10 cellular contexts compared by ENCODE assay signal in the genomic region with DNA sequence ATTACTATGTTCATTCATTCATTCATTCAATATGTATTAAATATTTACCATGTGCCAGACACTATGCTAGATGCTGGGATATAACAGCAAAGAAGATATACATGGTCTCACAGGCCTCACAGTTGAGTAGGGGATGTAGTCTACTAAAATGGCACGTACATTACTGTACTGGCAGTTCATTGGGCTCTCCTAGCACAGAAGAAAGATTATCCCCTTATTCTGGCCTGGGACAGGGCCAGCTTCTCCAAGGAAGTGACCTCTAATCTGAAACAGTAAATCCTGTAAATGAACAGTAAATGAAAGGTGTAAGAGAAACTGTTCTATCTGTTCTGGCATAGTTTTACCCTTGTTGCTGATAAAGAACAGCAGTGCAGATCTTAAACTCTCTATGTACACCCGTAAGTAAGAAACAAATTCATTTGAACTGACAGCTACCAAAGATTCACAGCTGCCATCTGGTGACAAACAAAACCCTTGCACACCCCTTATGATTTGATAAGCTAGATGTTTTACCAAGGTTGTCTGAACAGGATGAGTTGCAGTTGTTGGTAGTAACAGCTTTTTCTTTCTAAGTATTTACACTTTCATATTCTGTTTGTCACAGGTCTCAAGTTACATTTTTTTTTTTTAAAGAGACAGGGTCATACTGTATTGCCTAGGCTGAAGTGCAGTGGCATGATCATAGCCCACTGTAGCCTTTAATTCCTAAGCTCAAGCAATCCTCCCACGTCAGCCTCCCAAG.
DNase-seq lines count a peak whose midpoint lies in the region; ATAC-seq and TF ChIP-seq lines count a peak whose summit lies in the region.
"Had no signal": no experiment of that assay in that cellular context is flagged by ENCODE, and none has a peak within 500 bp of the region (broad histone marks: within the 10 kb centered on the region; RNA-seq: fewer than 3 reads in every experiment).

No MANE protein-coding gene starts in this region.

- peaks cover 4% of the 10 kb centered on the region; the same call in 1 of the 2 replicates for H3K4me1 ChIP-seq in Panc1 (ENCODE audit: control insufficient read depth, insufficient read depth, low read length)

- H3K27ac ChIP-seq in Panc1 (ENCODE audit: low read length) = no peak overlapping the region
- H3K27ac ChIP-seq: thoracic aorta had no signal

- CTCF ChIA-PET in Panc1 (lab: Charles Lee) = interaction anchor here (0.5 to 1.8 kb wide), 3 partner anchors 327 to 362 kb away, joined by 3 to 5 read pairs (median 4); no protein-coding TSS in a partner anchor

- H3K27me3 Mint-ChIP-seq in activated T-cell treated with anti-CD3 and anti-CD28 coated beads, Interleukin-2, amount 50 U/mL, for 24 hours = no peaks in the 10 kb centered on the region
- H3K27me3 Mint-ChIP-seq: activated naive CD8-positive, alpha-beta T cell treated with anti-CD3 and anti-CD28 coated beads, Interleukin-2, amount 10 ng/mL, durations not matched to agents 7 days and 5 days; memory B cell had no signal

- peaks cover 21% of the 10 kb centered on the region for H3K36me3 Mint-ChIP-seq in activated T-cell treated with anti-CD3 and anti-CD28 coated beads, Interleukin-2, amount 50 U/mL, for 24 hours (ENCODE audit: low read depth)

- DNase-seq in Panc1 (ENCODE audit: low read depth, low spot score) = no peak
- peak; percentile 47 for DNase-seq in myocyte (ENCODE audit: low read depth)
- no peak for DNase-seq in activated T-cell treated with anti-CD3 and anti-CD28 coated beads, Interleukin-2, amount 50 U/mL, for 24 hours
- no peak for DNase-seq in head of caudate nucleus
- no peak for DNase-seq in SKM-1 treated with dmso at 0.1 percent for 144 hours (lab: John Stamatoyannopoulos, UW; ENCODE audit: unreplicated experiment)
- DNase-seq: activated naive CD8-positive, alpha-beta T cell treated with anti-CD3 and anti-CD28 coated beads, Interleukin-2, amount 10 ng/mL, durations not matched to agents 7 days and 5 days had no signal

- ATAC-seq in GM19324 (IDR thresholded peaks at IDR 0.05; ENCODE audit: low FRiP score, unreplicated experiment) = peak; percentile 65
- ATAC-seq in HG02885 (IDR thresholded peaks at IDR 0.05; ENCODE audit: poor library complexity, unreplicated experiment) = peak; percentile 54
- 0 out of 2 replicates have a peak, but pooled peaks have one; percentile 45 for ATAC-seq in Panc1

- H3K36me3 ChIP-seq in Panc1 (ENCODE audit: control insufficient read depth, insufficient read depth, low read length) = no peaks in the 10 kb centered on the region
- H3K36me3 ChIP-seq: thoracic aorta had no signal

- no peaks in the 10 kb centered on the region for H3K9me3 ChIP-seq in Panc1 (ENCODE audit: control insufficient read depth, insufficient read depth, low read depth, low read length)
- H3K9me3 ChIP-seq: thoracic aorta had no signal

- H3K27ac Mint-ChIP-seq in activated T-cell treated with anti-CD3 and anti-CD28 coated beads, Interleukin-2, amount 50 U/mL, for 24 hours = no peak overlapping the region
- H3K27ac Mint-ChIP-seq: activated naive CD8-positive, alpha-beta T cell treated with anti-CD3 and anti-CD28 coated beads, Interleukin-2, amount 10 ng/mL, durations not matched to agents 7 days and 5 days; memory B cell had no signal

- H3K4me3 Mint-ChIP-seq in activated T-cell treated with anti-CD3 and anti-CD28 coated beads, Interleukin-2, amount 50 U/mL, for 24 hours = no peak overlapping the region
- H3K4me3 Mint-ChIP-seq: activated naive CD8-positive, alpha-beta T cell treated with anti-CD3 and anti-CD28 coated beads, Interleukin-2, amount 10 ng/mL, durations not matched to agents 7 days and 5 days; memory B cell had no signal

- H3K4me3 ChIP-seq in Panc1 (ENCODE audit: low read depth in 2 of 2, low read length in 2 of 2) = no peak overlapping the region
- H3K4me3 ChIP-seq: thoracic aorta had no signal

- no peaks in the 10 kb centered on the region for H3K9me3 Mint-ChIP-seq in activated T-cell treated with anti-CD3 and anti-CD28 coated beads, Interleukin-2, amount 50 U/mL, for 24 hours
- H3K9me3 Mint-ChIP-seq: activated naive CD8-positive, alpha-beta T cell treated with anti-CD3 and anti-CD28 coated beads, Interleukin-2, amount 10 ng/mL, durations not matched to agents 7 days and 5 days; memory B cell had no signal

- BruUV-seq in Panc1 (replicated peaks; lab: Mats Ljungman, UMichigan) = no TSS peak

- in situ Hi-C loops in Panc1 (cut with HindIII; ENCODE audit: low pct_unique_long_range_greater_than_20kb, low sequenced_read_pairs) = no loop called here

- H3K27me3 ChIP-seq in Panc1 (ENCODE audit: control insufficient read depth, insufficient read depth, low read length) = no peaks in the 10 kb centered on the region

- intact Hi-C loops in Panc1 (cut with micrococcal nuclease; ENCODE audit: unreplicated experiment) = no loop called here
- intact Hi-C loops in head of caudate nucleus (cut with DNase I) = no loop called here

- peaks cover 2% of the 10 kb centered on the region for H3K4me1 Mint-ChIP-seq in activated T-cell treated with anti-CD3 and anti-CD28 coated beads, Interleukin-2, amount 50 U/mL, for 24 hours (ENCODE audit: low read depth)
- H3K4me1 Mint-ChIP-seq: activated naive CD8-positive, alpha-beta T cell treated with anti-CD3 and anti-CD28 coated beads, Interleukin-2, amount 10 ng/mL, durations not matched to agents 7 days and 5 days; memory B cell had no signal

- POLR2A ChIA-PET in Panc1 (lab: Charles Lee) = interaction anchor here (0.7 kb wide), 1 partner anchor 11 kb away, joined by 3 read pairs; no protein-coding TSS in a partner anchor

- TF ChIP-seq CTCF in Panc1 (IDR thresholded peaks at IDR 0.05) = no peak
